1 cellular context compared by ENCODE assay signal in the genomic region with DNA sequence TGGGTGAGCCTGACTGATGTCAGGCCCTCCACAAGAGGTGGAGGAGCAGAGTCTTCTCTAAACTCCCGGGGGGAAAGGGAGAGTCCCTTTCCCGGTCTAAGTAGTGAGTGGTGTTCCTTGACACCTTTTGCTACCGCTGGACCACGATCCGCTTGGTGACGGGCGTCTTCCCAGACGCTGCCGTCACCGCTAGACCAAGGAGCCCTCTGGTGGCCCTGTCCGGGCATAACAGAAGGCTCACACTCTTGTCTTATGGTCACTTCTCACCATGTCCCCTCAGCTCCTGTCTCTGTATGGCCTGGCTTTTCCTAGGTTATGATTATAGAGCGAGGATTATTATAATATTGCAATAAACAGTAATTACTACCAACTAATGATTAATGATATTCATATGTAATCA.
A peak's percentile ranks its signal among the peaks of the same experiment; 100 is the strongest.
TF ChIP-seq lines count a peak whose summit lies in the region.

No MANE protein-coding gene starts in this region.

TF ChIP-seq in IMR-90, 13 proteins besides CTCF, POLR2A, EP300 and RAD21:
- TF ChIP-seq SMC3 (IDR thresholded peaks at IDR 0.05; ENCODE audit: low read depth, low read length), result peak; percentile 58
